In the genomic region with DNA sequence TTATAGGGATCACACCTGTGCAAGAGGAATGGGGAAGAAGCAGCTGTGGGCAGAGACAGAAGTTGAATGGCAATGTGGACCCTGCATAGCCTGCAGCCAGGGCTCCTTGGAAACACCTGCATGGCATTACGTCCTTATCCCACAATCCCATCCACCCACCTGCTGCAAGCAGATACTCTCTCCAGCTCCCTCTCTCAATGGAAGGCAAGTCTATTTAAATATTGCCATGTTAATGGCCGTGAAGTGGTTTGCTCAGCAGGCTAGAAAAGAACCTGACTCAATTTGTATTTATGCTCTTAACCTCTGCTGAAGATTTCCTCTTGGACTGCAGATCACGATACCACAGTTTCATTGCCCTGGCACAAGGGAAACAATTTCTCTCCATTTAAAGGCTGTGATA, we compare ENCODE assay signal across 31 cellular contexts.
A peak's percentile ranks its signal among the peaks of the same experiment; 100 is the strongest.
DNase-seq lines count a peak whose midpoint lies in the region; ATAC-seq and TF ChIP-seq lines count a peak whose summit lies in the region.
"Had no signal": no experiment of that assay in that cellular context is flagged by ENCODE, and none has a peak within 500 bp of the region (broad histone marks: within the 10 kb centered on the region; RNA-seq: fewer than 3 reads in every experiment).

No MANE protein-coding gene starts in this region.

- ATAC-seq in WTC11, result peak; percentile 82
- ATAC-seq: activated naive CD4-positive, alpha-beta T cell treated with anti-CD3 and anti-CD28 coated beads, Interleukin-2, amount 50 U/mL, for 72 hours; activated T-helper 17 cell treated with anti-CD3 and anti-CD28 coated beads, Interleukin-2, amount 50 U/mL, for 72 hours; effector memory CD8-positive, alpha-beta T cell; esophagus mucosa; GM12878; GM23338; heart left ventricle; Panc1; stimulated activated naive CD8-positive, alpha-beta T cell treated with anti-CD3 and anti-CD28 coated beads, Interleukin-15, Interleukin-2, amounts not matched to agents 100 U/mL and 50 U/mL, for 24 hours had no signal

- H3K27me3 Mint-ChIP-seq in H9 (ENCODE audit: low read depth) (peaks cover 3% of the 10 kb centered on the region; the same call in 1 of the 2 replicates), WTC11 (ENCODE audit: low read depth) (peaks cover 15% of the 10 kb centered on the region)

- no peaks in the 10 kb centered on the region for H3K79me2 ChIP-seq in H9 (ENCODE audit: insufficient read depth, low read length)

- H2BK120ac ChIP-seq in H9 (ENCODE audit: low read depth, low read length, poor library complexity, severe bottlenecking), result no peak overlapping the region

- intact Hi-C loops in colonic mucosa (cut with DNase I), result no loop called here

- no peaks in the 10 kb centered on the region for H3K23me2 ChIP-seq in H9 (ENCODE audit: insufficient read length, low read depth, low read length, poor library complexity, severe bottlenecking)

- H3K4ac ChIP-seq in H9 (ENCODE audit: low read depth, low read length), result no peak overlapping the region

- no peak overlapping the region for H3T11ph ChIP-seq in H9 (ENCODE audit: low read length)

- no peak overlapping the region for H2BK15ac ChIP-seq in H9 (ENCODE audit: low read depth, low read length)

- H3K9me3 ChIP-seq in H9 (ENCODE audit: control insufficient read depth, low read depth, low read length), result peaks cover 5% of the 10 kb centered on the region
- no peaks in the 10 kb centered on the region for H3K9me3 ChIP-seq in colonic mucosa
- H3K9me3 ChIP-seq: testis, uterus had no signal

- H4K8ac ChIP-seq in H9 (replicated peaks; ENCODE audit: insufficient read length, low read depth, low read length), result no peak overlapping the region

- H3K4me2 ChIP-seq in H9 (ENCODE audit: insufficient read depth, insufficient read length, low read length), result peak overlapping the region; percentile 28
- H3K4me2 ChIP-seq: BLaER1 treated with 17β-estradiol and CSF1 and Interleukin-3, amounts not matched to agents 10 nM and 100 nM; GM23338 had no signal

- H3K14ac ChIP-seq in H9 (ENCODE audit: insufficient read depth, low read length), result no peak overlapping the region

- H3K18ac ChIP-seq in H9 (ENCODE audit: insufficient read length, low read depth, low read length), result no peak overlapping the region

- H2BK12ac ChIP-seq in H9 (ENCODE audit: insufficient read length, low read depth, low read length), result no peak overlapping the region

- H3K23ac ChIP-seq in H9 (ENCODE audit: insufficient read length, low read depth, low read length), result no peak overlapping the region

- peaks cover 14 to 17% of the 10 kb centered on the region in 2 experiments for H3K4me1 Mint-ChIP-seq in H9
- H3K4me1 Mint-ChIP-seq in WTC11, result peaks cover 16% of the 10 kb centered on the region
- H3K4me1 Mint-ChIP-seq: activated T-helper 17 cell treated with anti-CD3 and anti-CD28 coated beads, Interleukin-2, amount 50 U/mL, for 72 hours; GM23338 had no signal

- H4K5ac ChIP-seq in H9 (ENCODE audit: insufficient read length, low read depth, low read length), result no peak overlapping the region

- no peak overlapping the region for H2BK20ac ChIP-seq in H9 (ENCODE audit: low read depth, low read length, poor library complexity, severe bottlenecking)

- no peak overlapping the region for H2AK5ac ChIP-seq in H9 (ENCODE audit: insufficient read length, low read length)

- H2AFZ ChIP-seq in H9 (ENCODE audit: low read length), result no peak overlapping the region
- H2AFZ ChIP-seq: GM23338 had no signal

- no peak overlapping the region for H4K91ac ChIP-seq in H9 (ENCODE audit: insufficient read length, low read depth, low read length)

- H3K36me3 Mint-ChIP-seq in H9 (ENCODE audit: insufficient read depth in 1 of 3, low read depth in 3 of 3), result peaks cover 9 to 21% (median 14%) of the 10 kb centered on the region in 3 experiments
- peaks cover 30% of the 10 kb centered on the region for H3K36me3 Mint-ChIP-seq in WTC11

- H4K20me1 ChIP-seq in H9 (ENCODE audit: control insufficient read depth, insufficient read depth, insufficient read length), result no peaks in the 10 kb centered on the region
- H4K20me1 ChIP-seq: BLaER1 treated with 17β-estradiol and CSF1 and Interleukin-3, amounts not matched to agents 10 nM and 100 nM had no signal

- peak; percentile 43 for DNase-seq in H9
- peak; percentile 99 for DNase-seq in NCI-H187 treated with DMSO at 0.1 percent for 48 hours (lab: John Stamatoyannopoulos, UW)
- peak; percentile 81 for DNase-seq in NCI-H510A (lab: John Stamatoyannopoulos, UW)
- peak; percentile 15 for DNase-seq in WTC11 (ENCODE audit: low spot score)
- DNase-seq in activated CD8-positive, alpha-beta memory T cell treated with anti-CD3 and anti-CD28 coated beads, Interleukin-2, amount 50 U/mL, for 48 hours, result no peak
- no peak for DNase-seq in NCI-H146 treated with DMSO at 0.1 percent for 48 hours (lab: John Stamatoyannopoulos, UW; ENCODE audit: unreplicated experiment)
- DNase-seq in HuH-7 (ENCODE audit: low spot score), result no peak
- no peak for DNase-seq in colonic mucosa
- DNase-seq: aorta; cortex of kidney; effector memory CD8-positive, alpha-beta T cell; foreskin fibroblast; heart left ventricle; Karpas-422; kidney glomerular epithelial cell; NCI-H446; nephron progenitor cell; SIG-M5; stimulated activated naive CD8-positive, alpha-beta T cell treated with anti-CD3 and anti-CD28 coated beads, Interleukin-15, Interleukin-2, amounts not matched to agents 100 U/mL and 50 U/mL, for 24 hours; SW 1271; T1000; testis; uterus had no signal

- H3K4me3 ChIP-seq in colonic mucosa, result no peak overlapping the region
- H3K4me3 ChIP-seq: BLaER1 treated with 17β-estradiol and CSF1 and Interleukin-3, amounts not matched to agents 10 nM and 100 nM; GM12878; GM23338; heart left ventricle; skin epidermis; testis; uterus had no signal

- H3K27ac ChIP-seq in H9 (ENCODE audit: insufficient read length, low read depth, low read length) (no peak overlapping the region), colonic mucosa (no peak overlapping the region)
- H3K27ac ChIP-seq: BLaER1 treated with 17β-estradiol and CSF1 and Interleukin-3, amounts not matched to agents 10 nM and 100 nM; heart left ventricle; skin epidermis; testis; uterus had no signal

- no peak for TF ChIP-seq CTCF in H9 (conservative IDR thresholded peaks at IDR 0.05)
- no peak for TF ChIP-seq CTCF in WTC11 (IDR thresholded peaks at IDR 0.05)
- no peak for TF ChIP-seq CTCF in colonic mucosa (IDR thresholded peaks at IDR 0.05)

- WGBS in H9 (ENCODE audit: extremely low coverage, insufficient read length, low lambda C conversion rate), result no CpG with 5 or more reads among the region's 3 CpGs

- no peaks in the 10 kb centered on the region for H3K36me3 ChIP-seq in colonic mucosa
- H3K36me3 ChIP-seq: BLaER1 treated with 17β-estradiol and CSF1 and Interleukin-3, amounts not matched to agents 10 nM and 100 nM; heart left ventricle; uterus had no signal

- CTCF ChIA-PET in WTC11 (lab: Charles Lee), result interaction anchor here (1.1 kb wide), 1 partner anchor 36 kb away, joined by 4 read pairs; no protein-coding TSS in a partner anchor

- H3K4me1 ChIP-seq in H9 (ENCODE audit: insufficient read depth, low read length) (peaks cover 2% of the 10 kb centered on the region; the same call in 1 of the 2 replicates), colonic mucosa (no peaks in the 10 kb centered on the region)
- H3K4me1 ChIP-seq: BLaER1 treated with 17β-estradiol and CSF1 and Interleukin-3, amounts not matched to agents 10 nM and 100 nM; heart left ventricle; testis had no signal

- POLR2A ChIA-PET in WTC11 (lab: Charles Lee), result no interaction called here

- H3K79me1 ChIP-seq in H9 (ENCODE audit: insufficient read depth, low read depth, low read length, poor library complexity, severe bottlenecking), result no peaks in the 10 kb centered on the region

- H3K9ac ChIP-seq in H9 (ENCODE audit: extremely low read depth, insufficient read length, low read length) (no peak overlapping the region), colonic mucosa (ENCODE audit: low read depth in 2 of 2, low read length in 2 of 2) (no peak overlapping the region)
- H3K9ac ChIP-seq: BLaER1 treated with 17β-estradiol and CSF1 and Interleukin-3, amounts not matched to agents 10 nM and 100 nM had no signal

- H2BK5ac ChIP-seq in H9 (ENCODE audit: insufficient read length, low read length), result no peak overlapping the region

- H3K9me3 Mint-ChIP-seq in H9 (peaks cover 30 to 33% of the 10 kb centered on the region in 2 experiments), WTC11 (peaks cover 47% of the 10 kb centered on the region)

- H3K4me3 Mint-ChIP-seq in H9 (no peak overlapping the region), WTC11 (no peak overlapping the region)
- H3K4me3 Mint-ChIP-seq: activated T-helper 17 cell treated with anti-CD3 and anti-CD28 coated beads, Interleukin-2, amount 50 U/mL, for 72 hours; effector memory CD8-positive, alpha-beta T cell; GM23338; nephron progenitor cell had no signal

- no peak overlapping the region for H3K56ac ChIP-seq in H9 (ENCODE audit: insufficient read length, low read depth, low read length)

- no peaks in the 10 kb centered on the region for H3K27me3 ChIP-seq in H9 (ENCODE audit: insufficient read depth, low read length)
- no peaks in the 10 kb centered on the region for H3K27me3 ChIP-seq in colonic mucosa
- H3K27me3 ChIP-seq: BLaER1 treated with 17β-estradiol and CSF1 and Interleukin-3, amounts not matched to agents 10 nM and 100 nM; testis; uterus had no signal

- H3K27ac Mint-ChIP-seq in H9, result no peak overlapping the region
- H3K27ac Mint-ChIP-seq in WTC11, result peak overlapping the region; percentile 63
- H3K27ac Mint-ChIP-seq: activated T-helper 17 cell treated with anti-CD3 and anti-CD28 coated beads, Interleukin-2, amount 50 U/mL, for 72 hours; effector memory CD8-positive, alpha-beta T cell; GM23338; nephron progenitor cell had no signal

TF ChIP-seq in WTC11, 78 proteins besides CTCF, POLR2A, EP300 and RAD21 (continues in another document):
- TF ChIP-seq, protein P1, sequence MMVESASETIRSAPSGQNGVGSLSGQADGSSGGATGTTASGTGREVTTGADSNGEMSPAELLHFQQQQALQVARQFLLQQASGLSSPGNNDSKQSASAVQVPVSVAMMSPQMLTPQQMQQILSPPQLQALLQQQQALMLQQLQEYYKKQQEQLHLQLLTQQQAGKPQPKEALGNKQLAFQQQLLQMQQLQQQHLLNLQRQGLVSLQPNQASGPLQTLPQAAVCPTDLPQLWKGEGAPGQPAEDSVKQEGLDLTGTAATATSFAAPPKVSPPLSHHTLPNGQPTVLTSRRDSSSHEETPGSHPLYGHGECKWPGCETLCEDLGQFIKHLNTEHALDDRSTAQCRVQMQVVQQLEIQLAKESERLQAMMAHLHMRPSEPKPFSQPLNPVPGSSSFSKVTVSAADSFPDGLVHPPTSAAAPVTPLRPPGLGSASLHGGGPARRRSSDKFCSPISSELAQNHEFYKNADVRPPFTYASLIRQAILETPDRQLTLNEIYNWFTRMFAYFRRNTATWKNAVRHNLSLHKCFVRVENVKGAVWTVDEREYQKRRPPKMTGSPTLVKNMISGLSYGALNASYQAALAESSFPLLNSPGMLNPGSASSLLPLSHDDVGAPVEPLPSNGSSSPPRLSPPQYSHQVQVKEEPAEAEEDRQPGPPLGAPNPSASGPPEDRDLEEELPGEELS (CRISPR knock-in tag; IDR thresholded peaks at IDR 0.05), result 0 out of 2 replicates have a peak, but pooled peaks have one; percentile 18

Comparison
In these comparisons a context has a peak if more than half of its experiments do, and no peak if none do; other contexts are left out.
1. DNase-seq: peak in H9 (single experiment), NCI-H187 treated with DMSO at 0.1 percent for 48 hours (single experiment), NCI-H510A (single experiment) and WTC11 (single experiment); none in activated CD8-positive, alpha-beta memory T cell treated with anti-CD3 and anti-CD28 coated beads, Interleukin-2, amount 50 U/mL, for 48 hours (single experiment), NCI-H146 treated with DMSO at 0.1 percent for 48 hours (single experiment), HuH-7 (single experiment) and colonic mucosa (single experiment).